8 cellular contexts compared by ENCODE assay signal in the genomic region with DNA sequence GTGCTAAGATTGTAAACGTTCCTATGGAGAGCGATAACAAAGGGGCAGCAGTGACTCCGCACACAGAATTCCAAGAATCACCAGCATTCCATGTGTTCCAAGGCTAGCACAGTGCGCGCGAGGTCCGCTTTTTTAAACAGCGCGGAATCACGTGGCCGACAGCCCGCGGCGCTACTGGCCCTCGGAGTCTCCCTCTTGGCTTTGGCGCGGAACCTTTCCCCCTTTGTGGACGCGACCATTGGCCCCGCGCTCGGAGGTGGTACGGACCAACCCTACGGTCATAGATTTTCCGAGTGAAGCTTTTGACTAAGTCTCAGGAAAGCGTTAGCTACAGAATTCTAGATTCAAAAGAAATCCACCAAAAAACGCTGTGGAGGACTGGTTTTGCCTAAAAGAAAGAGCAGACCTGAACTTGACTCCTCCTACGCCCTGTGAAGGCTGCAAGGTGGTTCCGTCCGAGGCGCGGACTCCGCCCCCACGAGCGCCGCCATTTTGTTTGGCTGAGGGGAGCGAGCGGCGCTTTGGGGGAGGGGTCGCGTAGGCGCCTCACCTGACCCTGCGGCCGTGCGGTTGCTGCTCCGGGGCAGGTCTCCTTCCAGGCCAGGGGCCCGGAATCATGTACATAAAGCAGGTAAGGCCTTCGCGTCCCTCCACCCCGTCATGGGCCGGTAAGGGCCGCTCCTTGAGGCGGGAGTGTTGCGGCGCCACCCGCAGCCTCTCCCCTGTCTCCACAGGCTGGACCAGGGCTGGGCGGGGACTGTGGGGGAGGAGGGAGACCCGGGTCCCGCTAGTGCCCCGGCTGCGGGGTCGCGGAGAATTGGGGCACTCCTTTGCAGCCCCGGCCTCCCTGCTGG. TPM values are rescaled to one million over a fixed set of nuclear protein-coding genes. Genes with fewer than 3 reads are reported as not detected.
DNase-seq lines count a peak whose midpoint lies in the region; ATAC-seq and TF ChIP-seq lines count a peak whose summit lies in the region.

A gene (plus strand): TSS at position 495 of the 854 bp plus-strand sequence. CDS start 122 bp downstream, at position 617.

- no peaks in the 10 kb centered on the region for H3K9me3 ChIP-seq in Peyer's patch
- no peaks in the 10 kb centered on the region for H3K9me3 ChIP-seq in esophagus squamous epithelium

- DNase-seq in DMS79 (lab: John Stamatoyannopoulos, UW), result peak; percentile 61
- peak; percentile 85 to 94 (median 92) for DNase-seq in Peyer's patch
- peak; percentile 83 for DNase-seq in activated T-helper 1 cell treated with Interleukin-2 at 50 U/mL for 16 hours (ENCODE audit: low read depth)
- peak; percentile 43 for DNase-seq in esophagus squamous epithelium (lab: John Stamatoyannopoulos, UW)
- peak; percentile 97 for DNase-seq in myocyte (ENCODE audit: low read depth)
- DNase-seq in stimulated activated CD8-positive, alpha-beta memory T cell treated with anti-CD3 and anti-CD28 coated beads, Interleukin-7, amount 100 ng/mL, for 48 hours (ENCODE audit: extremely low read depth in 1 of 2, low read depth in 1 of 2), result peak; percentile 82 to 84

- H3K27me3 ChIP-seq in KMS-11 (ENCODE audit: insufficient read depth, low read depth) (no peaks in the 10 kb centered on the region), Peyer's patch (no peaks in the 10 kb centered on the region), esophagus squamous epithelium (peaks cover 0 to 25% (median 0%) of the 10 kb centered on the region in 4 donors)

- peaks cover 48% of the 10 kb centered on the region for H3K79me2 ChIP-seq in KMS-11 (ENCODE audit: insufficient read depth, low read depth)

- peak within 1 kb of the TSS; percentile 95 for H3K27ac ChIP-seq in KMS-11
- peak within 1 kb of the TSS; percentile 83 to 94 (median 89) for H3K27ac ChIP-seq in Peyer's patch
- peak within 1 kb of the TSS; percentile 91 to 98 (median 94) for H3K27ac ChIP-seq in esophagus squamous epithelium

- no peak for TF ChIP-seq CTCF in KMS-11 (conservative IDR thresholded peaks at IDR 0.05; ENCODE audit: low read depth, low read length)
- TF ChIP-seq CTCF in Peyer's patch (IDR thresholded peaks at IDR 0.05), result no peak
- TF ChIP-seq CTCF in esophagus squamous epithelium (IDR thresholded peaks at IDR 0.05), result no peak

- 0 out of 2 replicates have a peak, but pooled peaks cover 5% of the 10 kb centered on the region for H4K20me1 ChIP-seq in KMS-11 (ENCODE audit: insufficient read depth)

- H3K36me3 ChIP-seq in KMS-11 (ENCODE audit: insufficient read depth), result 0 out of 2 replicates have a peak, but pooled peaks cover 5% of the 10 kb centered on the region
- H3K36me3 ChIP-seq in Peyer's patch, result no peaks in the 10 kb centered on the region
- H3K36me3 ChIP-seq in esophagus squamous epithelium, result no peaks in the 10 kb centered on the region

- H3K4me2 ChIP-seq in KMS-11, result peak within 1 kb of the TSS; percentile 98

- H2AFZ ChIP-seq in KMS-11 (ENCODE audit: low read depth), result peak within 1 kb of the TSS; percentile 89

- intact Hi-C loops in esophagus squamous epithelium (cut with DNase I), result no loop called here

- peak within 1 kb of the TSS; percentile 97 for H3K9ac ChIP-seq in KMS-11

- H3K4me3 ChIP-seq in KMS-11 (IDR thresholded peaks at IDR 0.05; ENCODE audit: insufficient read depth, low read depth, low read length) (no peak within 1 kb of the TSS), Peyer's patch (peak within 1 kb of the TSS; percentile 74 to 96 (median 88)), esophagus squamous epithelium (peak within 1 kb of the TSS; percentile 84 to 100 (median 92))

- H3K4me1 ChIP-seq in KMS-11 (ENCODE audit: low read depth, poor library complexity, severe bottlenecking) (peaks cover 46% of the 10 kb centered on the region), Peyer's patch (peaks cover 0 to 12% (median 7%) of the 10 kb centered on the region in 4 donors), esophagus squamous epithelium (peaks cover 8 to 51% (median 29%) of the 10 kb centered on the region in 3 donors)

- peak; percentile 28 to 52 for TF ChIP-seq POLR2A in Peyer's patch (IDR thresholded peaks at IDR 0.05)
- TF ChIP-seq POLR2A in esophagus squamous epithelium (IDR thresholded peaks at IDR 0.05), result peak in 2 of 4 donors; percentile 33 to 63

- ATAC-seq in GM21737 (IDR thresholded peaks at IDR 0.05; ENCODE audit: unreplicated experiment), result peak; percentile 86

- WGBS in esophagus squamous epithelium, 2 donors, result 0% methylated on average over 8 to 22 of the region's 64 CpGs

RNA-seq across cellular contexts. Expression of the gene that starts here (rescaled TPM):
- total RNA-seq in Peyer's patch (10 to 100 TPM; 21.9 to 37.1 (median 33.0) TPM), esophagus squamous epithelium (10 to 100 TPM; 16.2 to 32.4 (median 28.1) TPM), myocyte (20.8 and 24.3 TPM in 2 replicates)
- 9.0 TPM for polyA plus RNA-seq in myocyte (2012)

Comparison
In these comparisons a context has a peak if more than half of its experiments do, and no peak if none do; other contexts are left out.
1. DNase-seq: peak in every context shown above with its lines; median percentile 97 in myocyte; 92 in Peyer's patch; 83 in activated T-helper 1 cell treated with Interleukin-2 at 50 U/mL for 16 hours; 83 in stimulated activated CD8-positive, alpha-beta memory T cell treated with anti-CD3 and anti-CD28 coated beads, Interleukin-7, amount 100 ng/mL, for 48 hours; 61 in DMS79; 43 in esophagus squamous epithelium.